In the genomic region with DNA sequence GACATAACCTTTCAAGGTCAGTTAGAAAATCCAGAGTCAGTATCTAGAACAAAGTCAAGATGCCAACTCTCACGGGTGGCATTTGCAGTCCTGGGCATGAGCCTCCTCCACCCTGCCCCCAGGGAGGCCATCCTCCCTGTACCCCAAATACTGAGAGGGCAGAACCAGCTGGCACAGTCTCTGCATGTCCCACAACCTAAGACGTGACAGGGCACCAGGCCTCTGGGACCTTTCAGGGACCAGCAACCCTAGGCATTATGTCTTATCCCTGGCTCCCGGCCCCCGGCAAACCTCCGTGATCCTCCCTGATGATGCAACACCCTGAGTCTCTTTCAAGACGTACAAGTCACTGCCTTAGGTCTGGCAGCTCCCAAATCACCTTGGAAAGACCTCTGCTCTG, we compare ENCODE assay signal across 25 cellular contexts. TPM values are rescaled to one million over a fixed set of nuclear protein-coding genes. Genes with fewer than 3 reads are reported as not detected.
DNase-seq lines count a peak whose midpoint lies in the region; ATAC-seq, FAIRE-seq and TF ChIP-seq lines count a peak whose summit lies in the region.
"Had no signal": no experiment of that assay in that cellular context is flagged by ENCODE, and none has a peak within 500 bp of the region (broad histone marks: within the 10 kb centered on the region; RNA-seq: fewer than 3 reads in every experiment).

No MANE protein-coding gene starts in this region.

- peak overlapping the region; percentile 38 for H2AFZ ChIP-seq in K562 (ENCODE audit: low read depth, low read length)

- 7% methylated on average over 5 of the region's 6 CpGs for WGBS in K562 (ENCODE audit: insufficient coverage, low coverage, missing lambda C conversion rate)

- no peak for TF ChIP-seq EP300 in Ishikawa (IDR thresholded peaks at IDR 0.05; ENCODE audit: borderline replicate concordance)
- TF ChIP-seq EP300 in K562 (IDR thresholded peaks at IDR 0.05; ENCODE audit: low read length): no peak

- CTCF ChIA-PET in K562 (lab: Yijun Ruan, JAX; ENCODE audit: low intra/inter-chr PET ratio): no interaction called here

- H4K20me1 ChIP-seq in BLaER1 treated with 17β-estradiol and CSF1 and Interleukin-3, amounts not matched to agents 10 nM and 100 nM: no peaks in the 10 kb centered on the region
- no peaks in the 10 kb centered on the region for H4K20me1 ChIP-seq in K562 (replicated peaks; ENCODE audit: control insufficient read depth, insufficient read depth, low read length)

- no peak for TF ChIP-seq POLR2A in K562 (conservative IDR thresholded peaks at IDR 0.05)
- TF ChIP-seq POLR2A in H54 (IDR thresholded peaks at IDR 0.05; ENCODE audit: low read depth, low read length): no peak
- no peak for TF ChIP-seq POLR2A in GM12891 (IDR thresholded peaks at IDR 0.05; ENCODE audit: low read depth, low read length)

- in situ Hi-C loops in K562 (cut with MboI): loop anchor here (10.0 kb wide), 1 partner anchor 510 kb away; no protein-coding TSS in a partner anchor

- no peak for TF ChIP-seq CTCF in K562 (IDR thresholded peaks at IDR 0.05 in 2 of 3, conservative IDR thresholded peaks at IDR 0.05 in 1 of 3; ENCODE audit: insufficient read depth in 2 of 3, low read depth in 1 of 3, low read length in 3 of 3)

- H3K9me3 ChIP-seq in BLaER1 treated with 17β-estradiol and CSF1 and Interleukin-3, amounts not matched to agents 10 nM and 100 nM (replicated peaks in 1 of 11): no peaks in the 10 kb centered on the region
- H3K9me3 ChIP-seq in K562 (replicated peaks; ENCODE audit: control insufficient read depth, insufficient read depth, low read depth, low read length): no peaks in the 10 kb centered on the region
- H3K9me3 ChIP-seq: neutrophil, SK-N-SH, thoracic aorta had no signal

- intact Hi-C loops in K562 (cut with micrococcal nuclease): no loop called here
- intact Hi-C loops in left ventricle myocardium superior (cut with micrococcal nuclease): no loop called here

- H3K36me3 ChIP-seq in BLaER1 treated with 17β-estradiol and CSF1 and Interleukin-3, amounts not matched to agents 10 nM and 100 nM: no peaks in the 10 kb centered on the region
- no peaks in the 10 kb centered on the region for H3K36me3 ChIP-seq in K562 (ENCODE audit: control insufficient read depth, insufficient read depth, low read length)
- H3K36me3 ChIP-seq: neutrophil, thoracic aorta had no signal

- ATAC-seq in K562 (peak; percentile 84), left ventricle myocardium superior (peak; percentile 1)
- ATAC-seq: stimulated activated naive B cell treated with anti-CD40 and anti-IgM and Interleukin-4, amounts not matched to agents 10 μg/mL and 1 μg/mL and 100 μg/mL, for 72 hours had no signal

- peaks cover 37 to 80% (median 76%) of the 10 kb centered on the region in 10 experiments for H3K4me1 ChIP-seq in BLaER1 treated with 17β-estradiol and CSF1 and Interleukin-3, amounts not matched to agents 10 nM and 100 nM
- peaks cover 0 to 7% of the 10 kb centered on the region in 2 experiments; a peak in 3 of 5 replicates for H3K4me1 ChIP-seq in K562 (replicated peaks in 1 of 2; ENCODE audit: control insufficient read depth in 2 of 2, insufficient read depth in 2 of 2, low read length in 2 of 2)

- H3K9ac ChIP-seq in BLaER1 treated with 17β-estradiol and CSF1 and Interleukin-3, amounts not matched to agents 10 nM and 100 nM: peak overlapping the region in 2 of 11 experiments; percentile 15 to 43; a peak in 1 of 22 replicates
- H3K9ac ChIP-seq in K562 (ENCODE audit: insufficient read depth in 1 of 2, low read depth in 2 of 2, low read length in 2 of 2): no peak overlapping the region
- H3K9ac ChIP-seq: SK-N-SH had no signal

- FAIRE-seq in K562 (lab: Jason Lieb, UNC) (no peak), H54 (lab: Jason Lieb, UNC) (no peak), GM12891 (lab: Jason Lieb, UNC) (no peak)
- FAIRE-seq: endometrium, islet of Langerhans had no signal

- POLR2A ChIA-PET in K562 (lab: Yijun Ruan, JAX): no interaction called here

- H3K4me3 ChIP-seq in BLaER1 treated with 17β-estradiol and CSF1 and Interleukin-3, amounts not matched to agents 10 nM and 100 nM: no peak overlapping the region
- no peak overlapping the region for H3K4me3 ChIP-seq in K562
- H3K4me3 ChIP-seq: thoracic aorta had no signal

- H3K27me3 ChIP-seq in BLaER1 treated with 17β-estradiol and CSF1 and Interleukin-3, amounts not matched to agents 10 nM and 100 nM: no peaks in the 10 kb centered on the region
- no peaks in the 10 kb centered on the region; a peak in 1 of 5 replicates for H3K27me3 ChIP-seq in K562 (ENCODE audit: control insufficient read depth in 2 of 2, insufficient read depth in 2 of 2, low read length in 2 of 2)

- TF ChIP-seq RAD21 in Ishikawa (IDR thresholded peaks at IDR 0.05; ENCODE audit: low read depth) (no peak), K562 (CRISPR knock-in tag; conservative IDR thresholded peaks at IDR 0.05 in 1 of 2, IDR thresholded peaks at IDR 0.05 in 1 of 2) (no peak)

- peak overlapping the region in 8 of 11 experiments; percentile 21 to 87 (median 37); a peak in 13 of 22 replicates for H3K27ac ChIP-seq in BLaER1 treated with 17β-estradiol and CSF1 and Interleukin-3, amounts not matched to agents 10 nM and 100 nM
- H3K27ac ChIP-seq in K562 (ENCODE audit: extremely low read depth, low read depth, low read length): no peak overlapping the region; the same call in 2 of the 3 replicates
- H3K27ac ChIP-seq: neutrophil, thoracic aorta had no signal

- H3K79me2 ChIP-seq in K562 (ENCODE audit: control insufficient read depth, insufficient read depth, low read length): no peaks in the 10 kb centered on the region

- no TSS peak for BruUV-seq in K562 (replicated peaks; lab: Mats Ljungman, UMichigan)

- peak overlapping the region; percentile 57 to 92 (median 73) for H3K4me2 ChIP-seq in BLaER1 treated with 17β-estradiol and CSF1 and Interleukin-3, amounts not matched to agents 10 nM and 100 nM
- H3K4me2 ChIP-seq in K562 (ENCODE audit: insufficient read depth, low read length): peak overlapping the region; percentile 12; the same call in 1 of the 2 replicates
- H3K4me2 ChIP-seq: SK-N-SH had no signal

- no peaks in the 10 kb centered on the region for H3K9me1 ChIP-seq in K562 (ENCODE audit: control insufficient read depth, insufficient read depth, low read length)

- DNase-seq in K562 (ENCODE audit: extremely low read depth in 1 of 4, low spot score in 3 of 4) (no peak), left ventricle myocardium superior (no peak), DMS153 treated with DMSO at 0.1 percent for 48 hours (lab: John Stamatoyannopoulos, UW; ENCODE audit: unreplicated experiment) (no peak), H54 (ENCODE audit: insufficient read length, low spot score) (no peak), 8988T (no peak), GM12891 (ENCODE audit: insufficient read length, low spot score) (no peak)
- DNase-seq: activated CD4-positive, alpha-beta memory T cell treated with anti-CD3 and anti-CD28 coated beads for 36 hours; activated gamma-delta T cell; cortex of kidney; DMS79 treated with DMSO at 0.1 percent for 48 hours; foreskin fibroblast; hypothalamus; NCI-H2081 treated with DMSO at 0.1 percent for 48 hours; NCI-H510A; SK-N-SH; stimulated activated CD4-positive, alpha-beta T cell treated with anti-CD3 and anti-CD28 coated beads, Interleukin-2, amount 100 ng/mL, for 48 hours; stimulated activated naive B cell treated with anti-CD40 and anti-IgM and Interleukin-4, amounts not matched to agents 10 μg/mL and 1 μg/mL and 100 μg/mL, for 72 hours had no signal

TF ChIP-seq in K562, 482 proteins besides CTCF, POLR2A, EP300 and RAD21 (continues in another document):
- no peak for TF ChIP-seq RBM39 (optimal IDR thresholded peaks at IDR 0.05; ENCODE audit: low read depth, low read length)

TF ChIP-seq in GM12891, 5 proteins besides CTCF, POLR2A, EP300 and RAD21 (continues in another document):
- TF ChIP-seq TAF1 (IDR thresholded peaks at IDR 0.05; ENCODE audit: low read depth, low read length): no peak

RNA-seq across cellular contexts. Expression of a gene that starts 2.0 kb away (rescaled TPM):
- not detected in 2 replicates for total RNA-seq in K562 (2011; cell fraction: chromatin; rRNA removed; ENCODE audit: low replicate concordance)
- total RNA-seq in K562 (2011; cell fraction: nucleolus; rRNA removed): not detected in 2 replicates
- total RNA-seq in K562 (2011; cell fraction: nucleoplasm; rRNA removed): not detected in 2 replicates
- not detected in 2 replicates for total RNA-seq in K562 (2014; rRNA removed)
- total RNA-seq in K562 (2014; rRNA removed; fragmentation: Illumina TruSeq; extraction: Trizol): not detected in 2 replicates
- total RNA-seq in K562 (2015; rRNA removed; fragmentation: Illumina TruSeq; extraction: Trizol): not detected in 2 replicates
- not detected in 2 replicates for total RNA-seq in K562 (2021)
- not detected in 2 replicates for polyA plus RNA-seq in K562 (2011; rRNA removed)
- polyA plus RNA-seq in K562 (2011; cell fraction: cytosol; rRNA removed): not detected in 2 replicates
- not detected in 2 replicates for polyA plus RNA-seq in K562 (2011; cell fraction: nucleus; rRNA removed)
- 0.42 TPM in 1 of 2 replicates, not detected in the other for polyA plus RNA-seq in K562 (2012)
- polyA plus RNA-seq in K562 (2014; fragmentation: Illumina TruSeq; extraction: Trizol): not detected in 2 replicates
- not detected for polyA plus RNA-seq in K562 (2014; fragmentation: Nextera tagmentation; extraction: Ambion mirVana)
- not detected in 2 replicates for polyA plus RNA-seq in K562 (2014; rRNA removed)
- polyA minus RNA-seq in K562 (2011; rRNA and poly(A)+ RNA removed): not detected in 2 replicates
- not detected in 2 replicates for polyA minus RNA-seq in K562 (2011; cell fraction: cytosol; rRNA and poly(A)+ RNA removed)
- polyA minus RNA-seq in K562 (2011; cell fraction: nucleus; rRNA and poly(A)+ RNA removed): not detected in 2 replicates
- 17,299 TPM for total RNA-seq in left ventricle myocardium superior
- 0.23 TPM for polyA plus RNA-seq in GM12891 (2012; ENCODE audit: low read depth, missing spikeins)
- total RNA-seq: activated CD4-positive, alpha-beta memory T cell treated with anti-CD3 and anti-CD28 coated beads for 36 hours; lung microvascular endothelial cell; pulmonary artery endothelial cell; thoracic aorta had no signal

RNA-seq across cellular contexts. Expression of a gene that starts 33.1 kb away (rescaled TPM):
- total RNA-seq in K562 (2011; cell fraction: chromatin; rRNA removed; ENCODE audit: low replicate concordance): 0.32 and 0.69 TPM in 2 replicates
- total RNA-seq in K562 (2011; cell fraction: nucleolus; rRNA removed): 0.33 and 0.39 TPM in 2 replicates
- 0.59 and 1.1 TPM in 2 replicates for total RNA-seq in K562 (2011; cell fraction: nucleoplasm; rRNA removed)
- total RNA-seq in K562 (2014; rRNA removed): 0.73 and 0.82 TPM in 2 replicates
- 1.2 and 1.3 TPM in 2 replicates for total RNA-seq in K562 (2014; rRNA removed; fragmentation: Illumina TruSeq; extraction: Trizol)
- 1.2 TPM in 2 replicates for total RNA-seq in K562 (2015; rRNA removed; fragmentation: Illumina TruSeq; extraction: Trizol)
- 1.1 TPM in 2 replicates for total RNA-seq in K562 (2021)
- 0.24 and 0.32 TPM in 2 replicates for polyA plus RNA-seq in K562 (2011; rRNA removed)
- polyA plus RNA-seq in K562 (2011; cell fraction: cytosol; rRNA removed): 0.13 and 0.15 TPM in 2 replicates
- polyA plus RNA-seq in K562 (2011; cell fraction: nucleus; rRNA removed): 0.13 and 0.18 TPM in 2 replicates
- 0.56 and 4.2 TPM in 2 replicates for polyA plus RNA-seq in K562 (2012)
- polyA plus RNA-seq in K562 (2014; fragmentation: Illumina TruSeq; extraction: Trizol): 0.53 and 0.70 TPM in 2 replicates
- under 1 TPM; 0.29 to 0.39 TPM for polyA plus RNA-seq in K562 (2014; fragmentation: Nextera tagmentation; extraction: Ambion mirVana)
- polyA plus RNA-seq in K562 (2014; rRNA removed): 0.42 and 0.45 TPM in 2 replicates
- 0.81 and 0.99 TPM in 2 replicates for polyA minus RNA-seq in K562 (2011; rRNA and poly(A)+ RNA removed)
- polyA minus RNA-seq in K562 (2011; cell fraction: cytosol; rRNA and poly(A)+ RNA removed): 0.27 and 0.29 TPM in 2 replicates
- 0.13 and 0.22 TPM in 2 replicates for polyA minus RNA-seq in K562 (2011; cell fraction: nucleus; rRNA and poly(A)+ RNA removed)
- total RNA-seq in left ventricle myocardium superior: 5.2 TPM
- polyA plus RNA-seq in GM12891 (2012; ENCODE audit: low read depth, missing spikeins): 3.2 TPM

Comparison
In these comparisons a context has a peak if more than half of its experiments do, and no peak if none do; other contexts are left out.
1. RNA of a gene that starts 2.0 kb away (total RNA-seq): 17,299 TPM in left ventricle myocardium superior (single experiment); not detected in K562; every median in the first group is over 1,000 times any median in the second.